Comparison of ENCODE assay signal across 8 cellular contexts in the genomic region with DNA sequence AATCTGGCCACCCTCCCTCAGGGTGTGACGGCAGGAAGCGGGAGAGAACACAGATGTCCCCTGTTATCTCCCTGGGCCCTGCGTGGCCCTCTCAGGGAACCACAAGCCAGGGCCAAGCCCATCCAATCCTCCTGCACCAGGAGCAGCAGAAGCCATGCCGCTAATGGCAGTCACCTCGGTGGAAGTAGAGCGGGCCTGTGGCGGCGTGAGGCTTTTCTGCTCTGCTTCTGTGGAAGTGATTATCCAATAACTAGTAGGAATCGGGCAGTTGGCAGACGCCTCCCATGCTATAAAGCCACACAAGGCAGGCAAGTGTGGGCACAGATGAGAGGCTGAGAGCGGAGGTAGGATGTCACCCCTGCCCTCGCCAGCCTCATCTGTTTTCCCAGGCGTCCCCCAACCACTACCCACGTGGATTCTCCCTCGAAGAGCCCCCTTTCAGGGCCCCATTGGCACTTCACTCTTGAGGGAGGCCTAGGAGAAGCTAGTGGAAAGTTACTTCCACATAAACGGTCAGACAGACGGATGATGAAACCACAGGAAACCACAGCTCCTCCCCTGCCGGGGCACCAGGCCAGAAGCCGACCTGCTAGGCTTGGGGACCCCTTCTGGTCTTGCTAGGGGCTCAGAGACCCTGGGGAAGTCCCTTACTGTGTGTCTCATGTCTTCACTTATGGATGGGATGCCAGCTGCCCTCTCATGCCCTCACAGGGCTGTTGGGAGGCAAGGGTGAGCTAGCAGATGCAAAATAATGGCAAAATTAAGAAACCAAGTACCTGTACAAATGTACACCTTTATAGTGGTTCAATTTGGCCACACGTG. TPM values are rescaled to one million over a fixed set of nuclear protein-coding genes. Genes with fewer than 3 reads are reported as not detected.
A peak's percentile ranks its signal among the peaks of the same experiment; 100 is the strongest.
DNase-seq lines count a peak whose midpoint lies in the region; ATAC-seq and TF ChIP-seq lines count a peak whose summit lies in the region.

No MANE protein-coding gene starts in this region.

- no peaks in the 10 kb centered on the region for H3K9me3 ChIP-seq in OCI-LY1 (ENCODE audit: low read length)

- H3K27ac Mint-ChIP-seq in activated T-cell treated with anti-CD3 and anti-CD28 coated beads, Interleukin-2, amount 50 U/mL, for 72 hours, result peak overlapping the region; percentile 99

- ATAC-seq in GM18499 (IDR thresholded peaks at IDR 0.05; ENCODE audit: insufficient read depth, unreplicated experiment), result peak; percentile 38
- peak; percentile 45 for ATAC-seq in HG02840 (IDR thresholded peaks at IDR 0.05; ENCODE audit: low FRiP score, unreplicated experiment)
- ATAC-seq in activated T-cell treated with anti-CD3 and anti-CD28 coated beads, Interleukin-2, amount 50 U/mL, for 72 hours (replicated peaks in 1 of 2), result peak; percentile 62
- ATAC-seq in GM19455 (IDR thresholded peaks at IDR 0.05; ENCODE audit: unreplicated experiment), result no peak

- peak overlapping the region; percentile 64 for H3K4me2 ChIP-seq in OCI-LY1 (ENCODE audit: low read length)

- H3K36me3 Mint-ChIP-seq in activated T-cell treated with anti-CD3 and anti-CD28 coated beads, Interleukin-2, amount 50 U/mL, for 72 hours (ENCODE audit: insufficient read depth in 2 of 2), result peaks cover 0 to 5% of the 10 kb centered on the region in 2 donors

- peaks cover 10% of the 10 kb centered on the region for H3K27me3 Mint-ChIP-seq in activated T-cell treated with anti-CD3 and anti-CD28 coated beads, Interleukin-2, amount 50 U/mL, for 72 hours (ENCODE audit: low read depth)

- peak overlapping the region; percentile 100 for H3K27ac ChIP-seq in OCI-LY1 (ENCODE audit: low read depth, low read length, poor library complexity, severe bottlenecking)

- H3K4me1 ChIP-seq in OCI-LY1 (ENCODE audit: insufficient read depth, low read length, severe bottlenecking), result peaks cover 82% of the 10 kb centered on the region

- no peaks in the 10 kb centered on the region for H3K36me3 ChIP-seq in OCI-LY1 (ENCODE audit: insufficient read depth, low read length)

- H3K4me3 ChIP-seq in OCI-LY1 (ENCODE audit: low read depth, low read length, poor library complexity, severe bottlenecking) (peak overlapping the region; percentile 45), fibroblast of the aortic adventitia (ENCODE audit: low read depth, low read length) (no peak overlapping the region)

- H3K4me1 Mint-ChIP-seq in activated T-cell treated with anti-CD3 and anti-CD28 coated beads, Interleukin-2, amount 50 U/mL, for 72 hours (ENCODE audit: low read depth), result peaks cover 92% of the 10 kb centered on the region

- no peaks in the 10 kb centered on the region for H3K9me2 ChIP-seq in OCI-LY1 (ENCODE audit: low read depth, low read length)

- H3K4me3 Mint-ChIP-seq in activated T-cell treated with anti-CD3 and anti-CD28 coated beads, Interleukin-2, amount 50 U/mL, for 72 hours, result peak overlapping the region; percentile 86 to 95

- H3K9me3 Mint-ChIP-seq in activated T-cell treated with anti-CD3 and anti-CD28 coated beads, Interleukin-2, amount 50 U/mL, for 72 hours, result no peaks in the 10 kb centered on the region

- H4K20me1 ChIP-seq in OCI-LY1 (ENCODE audit: insufficient read depth, low read length), result no peaks in the 10 kb centered on the region

- H3K27me3 ChIP-seq in OCI-LY1 (ENCODE audit: insufficient read depth, low read length), result no peaks in the 10 kb centered on the region

- H3F3A ChIP-seq in OCI-LY1 (ENCODE audit: insufficient read depth, low read length), result 0 out of 2 replicates have a peak, but pooled peaks cover 8% of the 10 kb centered on the region

- H2AFZ ChIP-seq in OCI-LY1 (ENCODE audit: low read length), result no peak overlapping the region

- peak overlapping the region; percentile 76 for H3K9ac ChIP-seq in OCI-LY1 (ENCODE audit: low read length)

- peak; percentile 80 to 84 for DNase-seq in activated T-cell treated with anti-CD3 and anti-CD28 coated beads, Interleukin-2, amount 50 U/mL, for 72 hours
- DNase-seq in fibroblast of the aortic adventitia (ENCODE audit: low read depth) (peak; percentile 80), renal cortical epithelial cell (ENCODE audit: low read depth) (peak; percentile 70), HuH-7.5 (ENCODE audit: low spot score) (no peak)

- no peaks in the 10 kb centered on the region for H3K79me2 ChIP-seq in OCI-LY1 (ENCODE audit: insufficient read depth, low read length)

- TF ChIP-seq CTCF in OCI-LY1 (IDR thresholded peaks at IDR 0.05; ENCODE audit: low read length) (no peak), fibroblast of the aortic adventitia (IDR thresholded peaks at IDR 0.05; ENCODE audit: insufficient read depth, low read length) (no peak)

RNA-seq across cellular contexts. Expression of a gene that starts 18.8 kb away (rescaled TPM):
- 1,000 to 10,000 TPM; 4,011 to 4,477 TPM for total RNA-seq in activated T-cell treated with anti-CD3 and anti-CD28 coated beads, Interleukin-2, amount 50 U/mL, for 72 hours
- total RNA-seq in fibroblast of the aortic adventitia (ENCODE audit: low replicate concordance), result 5,524 and 12,062 TPM in 2 replicates
- 2,616 and 8,785 TPM in 2 replicates for total RNA-seq in renal cortical epithelial cell

RNA-seq across cellular contexts. Expression of a gene that starts 49.7 kb away (rescaled TPM):
- not detected for total RNA-seq in activated T-cell treated with anti-CD3 and anti-CD28 coated beads, Interleukin-2, amount 50 U/mL, for 72 hours
- total RNA-seq in fibroblast of the aortic adventitia (ENCODE audit: low replicate concordance), result not detected in 2 replicates
- not detected in 2 replicates for total RNA-seq in renal cortical epithelial cell
